1 cellular context compared by ENCODE assay signal in the genomic region with DNA sequence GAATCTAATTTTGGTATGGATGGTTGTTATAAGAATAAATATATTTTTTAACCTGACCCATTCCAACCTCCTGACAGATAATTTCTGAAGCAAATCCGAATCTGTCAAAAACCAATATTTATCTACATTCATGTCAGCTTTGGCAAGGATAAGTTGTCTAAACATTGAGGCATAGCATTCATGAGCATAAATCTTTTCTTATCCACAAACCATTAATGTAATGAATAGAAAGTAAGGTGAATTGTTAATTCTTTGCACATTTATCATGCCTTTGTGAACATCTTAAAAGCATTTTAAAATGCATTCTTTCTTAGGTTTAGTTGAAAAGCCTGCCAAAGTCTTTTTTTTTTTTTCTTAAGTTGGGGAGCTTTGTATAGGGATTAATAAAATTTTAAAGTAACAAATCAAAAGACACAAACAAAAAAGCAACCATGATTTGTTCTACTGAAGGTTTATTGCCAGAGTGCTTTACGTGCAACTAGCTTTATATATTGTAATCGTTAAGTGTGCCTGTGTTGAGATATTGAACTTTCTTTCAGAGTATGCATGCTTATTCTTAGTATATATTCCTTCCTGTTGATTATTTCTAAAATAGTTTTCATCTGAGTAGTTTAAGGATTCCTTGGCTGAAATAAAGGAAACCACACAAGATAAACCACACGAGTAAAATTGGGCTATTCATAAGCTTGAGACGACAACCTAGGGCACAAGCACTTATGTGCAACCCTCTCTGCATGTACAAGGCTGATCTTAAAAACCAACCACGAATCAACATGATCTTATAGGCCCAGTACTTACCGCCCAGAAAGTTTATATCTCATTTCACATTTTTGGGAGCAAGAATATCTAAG.
TF ChIP-seq lines count a peak whose summit lies in the region.

No MANE protein-coding gene starts in this region.

TF ChIP-seq in SK-N-SH, 30 proteins besides CTCF, POLR2A, EP300 and RAD21 (continued from another document):
- no peak for TF ChIP-seq YY1 (IDR thresholded peaks at IDR 0.05; ENCODE audit: low read depth)
- TF ChIP-seq, protein P1, sequence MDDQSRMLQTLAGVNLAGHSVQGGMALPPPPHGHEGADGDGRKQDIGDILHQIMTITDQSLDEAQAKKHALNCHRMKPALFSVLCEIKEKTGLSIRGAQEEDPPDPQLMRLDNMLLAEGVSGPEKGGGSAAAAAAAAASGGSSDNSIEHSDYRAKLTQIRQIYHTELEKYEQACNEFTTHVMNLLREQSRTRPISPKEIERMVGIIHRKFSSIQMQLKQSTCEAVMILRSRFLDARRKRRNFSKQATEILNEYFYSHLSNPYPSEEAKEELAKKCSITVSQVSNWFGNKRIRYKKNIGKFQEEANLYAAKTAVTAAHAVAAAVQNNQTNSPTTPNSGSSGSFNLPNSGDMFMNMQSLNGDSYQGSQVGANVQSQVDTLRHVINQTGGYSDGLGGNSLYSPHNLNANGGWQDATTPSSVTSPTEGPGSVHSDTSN (IDR thresholded peaks at IDR 0.05) = peak; percentile 75
- peak; percentile 5; the same call in 1 of the 2 replicates for TF ChIP-seq FOSL2 (IDR thresholded peaks at IDR 0.05; ENCODE audit: borderline replicate concordance, low read depth)
- 0 out of 2 replicates have a peak, but pooled peaks have one; percentile 10 for TF ChIP-seq JUND (IDR thresholded peaks at IDR 0.05)
- no peak for TF ChIP-seq EZH2phosphoT487 (IDR thresholded peaks at IDR 0.05; ENCODE audit: borderline replicate concordance, low read depth)
- TF ChIP-seq USF1 (IDR thresholded peaks at IDR 0.05; ENCODE audit: borderline replicate concordance, low read depth) = no peak
- no peak for TF ChIP-seq RFX5 (IDR thresholded peaks at IDR 0.05; ENCODE audit: low read length)
- no peak for TF ChIP-seq TAF1 (IDR thresholded peaks at IDR 0.05; ENCODE audit: borderline replicate concordance, low read depth, low read length)
- TF ChIP-seq ELF1 (IDR thresholded peaks at IDR 0.05) = no peak
- TF ChIP-seq RXRA (IDR thresholded peaks at IDR 0.05; ENCODE audit: borderline replicate concordance, low read depth) = no peak
- TF ChIP-seq, protein P2, sequence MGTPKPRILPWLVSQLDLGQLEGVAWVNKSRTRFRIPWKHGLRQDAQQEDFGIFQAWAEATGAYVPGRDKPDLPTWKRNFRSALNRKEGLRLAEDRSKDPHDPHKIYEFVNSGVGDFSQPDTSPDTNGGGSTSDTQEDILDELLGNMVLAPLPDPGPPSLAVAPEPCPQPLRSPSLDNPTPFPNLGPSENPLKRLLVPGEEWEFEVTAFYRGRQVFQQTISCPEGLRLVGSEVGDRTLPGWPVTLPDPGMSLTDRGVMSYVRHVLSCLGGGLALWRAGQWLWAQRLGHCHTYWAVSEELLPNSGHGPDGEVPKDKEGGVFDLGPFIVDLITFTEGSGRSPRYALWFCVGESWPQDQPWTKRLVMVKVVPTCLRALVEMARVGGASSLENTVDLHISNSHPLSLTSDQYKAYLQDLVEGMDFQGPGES (IDR thresholded peaks at IDR 0.05; ENCODE audit: low read depth, low read length) = no peak
- TF ChIP-seq NFIC (IDR thresholded peaks at IDR 0.05; ENCODE audit: borderline replicate concordance) = peak; percentile 2; the same call in 1 of the 2 replicates
- TF ChIP-seq TEAD4 (IDR thresholded peaks at IDR 0.05; ENCODE audit: borderline replicate concordance, insufficient read depth) = no peak; the same call in 1 of the 2 replicates
- TF ChIP-seq USF2 (IDR thresholded peaks at IDR 0.05; ENCODE audit: borderline replicate concordance, low read depth, low read length) = no peak
- TF ChIP-seq MAX (IDR thresholded peaks at IDR 0.05; ENCODE audit: low read depth) = no peak
